11 cellular contexts compared by ENCODE assay signal in genomic region chr19:40791996-40792395, GRCh38. TPM values are rescaled to one million over a fixed set of nuclear protein-coding genes. Genes with fewer than 3 reads are reported as not detected.
DNase-seq lines count a peak whose midpoint lies in the region; ATAC-seq and TF ChIP-seq lines count a peak whose summit lies in the region.
"Had no signal": no experiment of that assay in that cellular context is flagged by ENCODE, and none has a peak within 500 bp of the region (broad histone marks: within the 10 kb centered on the region; RNA-seq: fewer than 3 reads in every experiment).

No MANE protein-coding gene starts in this region.

- H3K36me3 ChIP-seq in HEK293 (ENCODE audit: control insufficient read depth in 2 of 2, insufficient read depth in 1 of 2, low read length in 2 of 2) (peaks cover 0 to 37% of the 10 kb centered on the region in 2 experiments; a peak in 2 of 3 replicates), adipocyte (ENCODE audit: control insufficient read depth, insufficient read depth, low read length, severe bottlenecking) (peaks cover 3% of the 10 kb centered on the region), neural progenitor cell (no peaks in the 10 kb centered on the region)

- H3K9me3 ChIP-seq in HEK293 (ENCODE audit: control insufficient read depth, insufficient read depth, low read depth, low read length), result no peaks in the 10 kb centered on the region
- H3K9me3 ChIP-seq in adipocyte (ENCODE audit: control insufficient read depth, low read length), result no peaks in the 10 kb centered on the region
- H3K9me3 ChIP-seq in neural progenitor cell (ENCODE audit: low read depth), result no peaks in the 10 kb centered on the region
- H3K9me3 ChIP-seq: heart right ventricle had no signal

- no peak for ATAC-seq in GM19351 (IDR thresholded peaks at IDR 0.05; ENCODE audit: unreplicated experiment)
- ATAC-seq: heart right ventricle had no signal

- H3K4me3 ChIP-seq in HEK293 (ENCODE audit: low read depth, low read length) (no peak overlapping the region), adipocyte (ENCODE audit: low read length) (peak overlapping the region; percentile 16), neural progenitor cell (no peak overlapping the region)
- H3K4me3 ChIP-seq: heart right ventricle had no signal

- H3K9me3 Mint-ChIP-seq in neural progenitor cell, result no peaks in the 10 kb centered on the region
- H3K9me3 Mint-ChIP-seq: T-helper 1 cell treated with Interleukin-12 subunit alpha and Interleukin-12 subunit beta and Interleukin-4 antibody, amounts not matched to agents 30 μg/mL and 1 μg/mL, for 36 hours had no signal

- H4K20me1 ChIP-seq in neural progenitor cell (ENCODE audit: low read depth), result no peaks in the 10 kb centered on the region

- peak overlapping the region; percentile 62 for H3K27ac Mint-ChIP-seq in neural progenitor cell
- H3K27ac Mint-ChIP-seq: T-helper 1 cell treated with Interleukin-12 subunit alpha and Interleukin-12 subunit beta and Interleukin-4 antibody, amounts not matched to agents 30 μg/mL and 1 μg/mL, for 36 hours had no signal

- H3K4me1 ChIP-seq in HEK293 (ENCODE audit: control insufficient read depth, insufficient read depth, low read length), result 0 out of 2 replicates have a peak, but pooled peaks cover 3% of the 10 kb centered on the region
- H3K4me1 ChIP-seq in adipocyte (ENCODE audit: control insufficient read depth, insufficient read depth, low read length), result peaks cover 17% of the 10 kb centered on the region
- no peaks in the 10 kb centered on the region for H3K4me1 ChIP-seq in neural progenitor cell
- H3K4me1 ChIP-seq: heart right ventricle had no signal

- POLR2A ChIA-PET in HEK293 (lab: Yijun Ruan, JAX), result interaction anchor here (1.3 to 2.3 kb wide), 2 partner anchors 14 to 42 kb away, joined by 4 to 16 read pairs; partner anchors contain the start of genes ACTMAP and RAB4B

- no peak overlapping the region; the same call in 1 of the 2 replicates for H3K27ac ChIP-seq in HEK293 (ENCODE audit: extremely low read depth, low read depth, low read length)
- no peak overlapping the region for H3K27ac ChIP-seq in neural progenitor cell

- CTCF ChIA-PET in HEK293 (lab: Yijun Ruan, JAX), result interaction anchor here (1.1 to 2.3 kb wide), 2 partner anchors 15 to 157 kb away, joined by 4 to 6 read pairs; no protein-coding TSS in a partner anchor

- H2AFZ ChIP-seq in neural progenitor cell (replicated peaks), result no peak overlapping the region

- H3K4me1 Mint-ChIP-seq in neural progenitor cell, result peaks cover 31% of the 10 kb centered on the region

- H3K79me2 ChIP-seq in neural progenitor cell (ENCODE audit: low read depth), result no peaks in the 10 kb centered on the region

- H3K27me3 Mint-ChIP-seq in neural progenitor cell (ENCODE audit: insufficient read depth, low read depth), result peaks cover 5% of the 10 kb centered on the region

- H3K4me2 ChIP-seq in neural progenitor cell, result no peak overlapping the region

- DNase-seq in adipocyte (ENCODE audit: low read depth), result no peak
- no peak for DNase-seq in neural progenitor cell (ENCODE audit: low spot score)
- DNase-seq in DMS53 (lab: John Stamatoyannopoulos, UW), result no peak
- no peak for DNase-seq in C1 segment of cervical spinal cord (lab: John Stamatoyannopoulos, UW)
- DNase-seq: COR-L47, heart right ventricle, mammary epithelial cell had no signal

- H3K27me3 ChIP-seq in adipocyte (replicated peaks; ENCODE audit: control insufficient read depth, insufficient read depth, low read length) (no peaks in the 10 kb centered on the region), neural progenitor cell (no peaks in the 10 kb centered on the region)
- H3K27me3 ChIP-seq: heart right ventricle had no signal

- peak overlapping the region; percentile 51 for H3K9ac ChIP-seq in adipocyte (ENCODE audit: low read length)
- H3K9ac ChIP-seq in neural progenitor cell, result no peak overlapping the region

- H3K4me3 Mint-ChIP-seq in neural progenitor cell, result no peak overlapping the region
- H3K4me3 Mint-ChIP-seq: T-helper 1 cell treated with Interleukin-12 subunit alpha and Interleukin-12 subunit beta and Interleukin-4 antibody, amounts not matched to agents 30 μg/mL and 1 μg/mL, for 36 hours had no signal

- TF ChIP-seq CTCF in HEK293 (tag by site-specific recombination; IDR thresholded peaks at IDR 0.05) (no peak), neural progenitor cell (IDR thresholded peaks at IDR 0.05) (no peak)

- peaks cover 4% of the 10 kb centered on the region for H3K36me3 Mint-ChIP-seq in neural progenitor cell

- H3F3A ChIP-seq in neural progenitor cell (ENCODE audit: low read depth), result no peaks in the 10 kb centered on the region

TF ChIP-seq in HEK293, 187 proteins besides CTCF, POLR2A, EP300 and RAD21:
- no peak for TF ChIP-seq ZNF785 (tag by site-specific recombination; IDR thresholded peaks at IDR 0.05)
- TF ChIP-seq ZNF585B (tag by site-specific recombination; IDR thresholded peaks at IDR 0.05), result no peak
- TF ChIP-seq ZNF561 (tag by site-specific recombination; IDR thresholded peaks at IDR 0.05; ENCODE audit: borderline replicate concordance), result no peak
- no peak for TF ChIP-seq ZNF514 (tag by site-specific recombination; IDR thresholded peaks at IDR 0.05)
- no peak for TF ChIP-seq ZNF645 (tag by site-specific recombination; IDR thresholded peaks at IDR 0.05)
- TF ChIP-seq ZNF366 (tag by site-specific recombination; conservative IDR thresholded peaks at IDR 0.05), result 0 out of 2 replicates have a peak, but pooled peaks have one; percentile 18
- TF ChIP-seq SP7 (tag by site-specific recombination; IDR thresholded peaks at IDR 0.05), result no peak
- TF ChIP-seq ZBTB17 (tag by site-specific recombination; IDR thresholded peaks at IDR 0.05), result 0 out of 2 replicates have a peak, but pooled peaks have one; percentile 34
- TF ChIP-seq ZNF624 (tag by site-specific recombination; IDR thresholded peaks at IDR 0.05), result no peak
- TF ChIP-seq HIC1 (tag by site-specific recombination; IDR thresholded peaks at IDR 0.05), result no peak
- no peak for TF ChIP-seq ZNF341 (tag by site-specific recombination; IDR thresholded peaks at IDR 0.05; ENCODE audit: low read depth)
TF ChIP-seq in HEK293: peak in this region for 2.

RNA-seq across cellular contexts. Expression of gene EGLN2, which starts 7.0 kb away (rescaled TPM):
- total RNA-seq in neural progenitor cell (ENCODE audit: low replicate concordance), result 27.0 and 97.3 TPM in 2 replicates

RNA-seq across cellular contexts. Expression of gene RAB4B, which starts 13.9 kb away (rescaled TPM):
- total RNA-seq in neural progenitor cell (ENCODE audit: low replicate concordance), result 12.9 and 27.0 TPM in 2 replicates

RNA-seq across cellular contexts. Expression of gene MIA, which starts 16.7 kb away (rescaled TPM):
- total RNA-seq in neural progenitor cell (ENCODE audit: low replicate concordance), result not detected in 2 replicates
- total RNA-seq: renal cortical epithelial cell had no signal

RNA-seq across cellular contexts. Expression of gene SNRPA, which starts 41.0 kb away (rescaled TPM):
- 112 and 179 TPM in 2 replicates for total RNA-seq in neural progenitor cell (ENCODE audit: low replicate concordance)

RNA-seq across cellular contexts. Expression of gene ACTMAP, which starts 41.7 kb away (rescaled TPM):
- 1.9 and 4.3 TPM in 2 replicates for total RNA-seq in neural progenitor cell (ENCODE audit: low replicate concordance)
